ENCODE assay signal across 8 cellular contexts in the genomic region with DNA sequence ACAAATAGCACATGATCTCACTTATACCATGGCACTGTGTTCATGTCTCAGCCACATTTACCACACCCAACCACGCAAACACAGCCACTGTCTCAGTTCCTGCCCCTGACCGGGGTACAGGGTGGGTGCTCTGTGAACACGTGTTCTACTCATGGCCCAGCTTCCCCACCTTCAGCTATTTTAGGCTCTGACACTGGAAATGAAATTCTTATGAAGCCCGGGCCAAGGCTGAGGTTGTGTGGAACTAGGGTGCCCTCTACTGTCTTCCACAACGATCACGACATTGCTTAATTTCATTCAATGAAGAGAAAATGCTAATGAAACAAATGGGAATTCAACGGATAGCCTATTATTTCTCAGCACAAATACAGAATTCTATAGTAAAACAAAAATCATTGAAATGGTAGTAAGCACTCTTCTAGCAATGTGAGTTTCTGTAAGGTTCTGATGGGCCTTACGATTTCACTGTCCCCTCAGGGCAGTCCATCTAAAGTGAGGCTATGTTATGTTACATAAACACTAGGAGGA. TPM values are rescaled to one million over a fixed set of nuclear protein-coding genes. Genes with fewer than 3 reads are reported as not detected.
A peak's percentile ranks its signal among the peaks of the same experiment; 100 is the strongest.
DNase-seq lines count a peak whose midpoint lies in the region; ATAC-seq, FAIRE-seq and TF ChIP-seq lines count a peak whose summit lies in the region.

No MANE protein-coding gene starts in this region.

- WGBS in adrenal gland, 4 donors = 4 to 8% (median 7%) methylated on average over 8 of the region's 8 CpGs
- 13 to 15% methylated on average over 7 to 8 of the region's 8 CpGs for WGBS in transverse colon (ENCODE audit: low coverage in 1 of 2), 2 donors
- WGBS in ovary, 3 donors = 6 to 8% (median 6%) methylated on average over 8 of the region's 8 CpGs

- H3K27me3 ChIP-seq in GM06990 (replicated peaks; ENCODE audit: control insufficient read depth, insufficient read depth, low read length) = no peaks in the 10 kb centered on the region
- H3K27me3 ChIP-seq in adrenal gland = peaks cover 32% of the 10 kb centered on the region
- H3K27me3 ChIP-seq in transverse colon = peaks cover 37% of the 10 kb centered on the region
- H3K27me3 ChIP-seq in ovary = no peaks in the 10 kb centered on the region

- peak; percentile 94 for FAIRE-seq in islet of Langerhans (lab: Jason Lieb, UNC)

- no peaks in the 10 kb centered on the region for H3K36me3 ChIP-seq in GM06990 (ENCODE audit: control insufficient read depth, insufficient read depth, low read length)
- H3K36me3 ChIP-seq in adrenal gland (replicated peaks in 1 of 2) = no peaks in the 10 kb centered on the region
- no peaks in the 10 kb centered on the region for H3K36me3 ChIP-seq in transverse colon
- no peaks in the 10 kb centered on the region for H3K36me3 ChIP-seq in ovary

- no peak overlapping the region for H3K27ac ChIP-seq in adrenal gland
- H3K27ac ChIP-seq in transverse colon = no peak overlapping the region
- H3K27ac ChIP-seq in ovary = no peak overlapping the region

- TF ChIP-seq CTCF in GM06990 (IDR thresholded peaks at IDR 0.05; ENCODE audit: insufficient read depth, low read length, poor library complexity, severe bottlenecking) (peak; percentile 25), adrenal gland (IDR thresholded peaks at IDR 0.05) (peak; percentile 28 to 64 (median 53)), transverse colon (IDR thresholded peaks at IDR 0.05) (peak in 4 of 5 experiments; percentile 14 to 19 (median 17)), ovary (IDR thresholded peaks at IDR 0.05) (no peak)

- H3K4me1 ChIP-seq in adrenal gland (replicated peaks in 1 of 2) (no peaks in the 10 kb centered on the region), transverse colon (no peaks in the 10 kb centered on the region), ovary (ENCODE audit: insufficient read depth) (no peaks in the 10 kb centered on the region)

- no peak for TF ChIP-seq POLR2A in adrenal gland (IDR thresholded peaks at IDR 0.05)
- TF ChIP-seq POLR2A in transverse colon (IDR thresholded peaks at IDR 0.05) = no peak
- no peak for TF ChIP-seq POLR2A in ovary (IDR thresholded peaks at IDR 0.05)

- in situ Hi-C loops in transverse colon (cut with MboI; ENCODE audit: low pct_ligation_motif_present in 1 of 4, low pct_unique_long_range_greater_than_20kb in 1 of 4, low sequenced_read_pairs in 3 of 4) = loop anchor here in 2 of 4 donors (5.0 to 25.0 kb wide), 2 partner anchors 37 to 1352 kb away; no protein-coding TSS in a partner anchor

- TF ChIP-seq EP300 in transverse colon (IDR thresholded peaks at IDR 0.05; ENCODE audit: low read depth) = no peak
- TF ChIP-seq EP300 in ovary (IDR thresholded peaks at IDR 0.05) = no peak

- DNase-seq in GM06990 (ENCODE audit: extremely low read depth, insufficient read length) = no peak
- peak; percentile 20 to 81 (median 50) for DNase-seq in NCI-H1417 (lab: John Stamatoyannopoulos, UW)
- peak in 6 of 7 donors; percentile 18 to 67 (median 42) for DNase-seq in adrenal gland
- DNase-seq in transverse colon = no peak
- DNase-seq in ovary = no peak

- H3K4me3 ChIP-seq in GM06990 (replicated peaks; ENCODE audit: low read depth, low read length) = no peak overlapping the region
- H3K4me3 ChIP-seq in adrenal gland = no peak overlapping the region
- H3K4me3 ChIP-seq in transverse colon = no peak overlapping the region
- no peak overlapping the region for H3K4me3 ChIP-seq in ovary

- H3K9me3 ChIP-seq in adrenal gland (replicated peaks in 1 of 3) = no peaks in the 10 kb centered on the region
- H3K9me3 ChIP-seq in transverse colon = no peaks in the 10 kb centered on the region
- H3K9me3 ChIP-seq in ovary = no peaks in the 10 kb centered on the region

- ATAC-seq in HG03457 (IDR thresholded peaks at IDR 0.05; ENCODE audit: unreplicated experiment) (no peak), HG02588 (IDR thresholded peaks at IDR 0.05; ENCODE audit: unreplicated experiment) (no peak)

- intact Hi-C loops in adrenal gland (cut with DNase I) = loop anchor here in 1 of 2 donors (10.0 kb wide), 1 partner anchor 1360 kb away; no protein-coding TSS in a partner anchor
- intact Hi-C loops in transverse colon (cut with DNase I; ENCODE audit: low total_unique reads) = loop anchor here (10.0 kb wide), 1 partner anchor 60 kb away; no protein-coding TSS in a partner anchor
- intact Hi-C loops in ovary (cut with DNase I) = no loop called here

RNA-seq across cellular contexts. Expression of gene GABRA5, which starts 2.1 kb away (rescaled TPM):
- not detected for total RNA-seq in adrenal gland
- polyA plus RNA-seq in adrenal gland = under 1 TPM in 1 of 3 donors, not detected in 2; 0.11 TPM
- total RNA-seq in transverse colon = not detected
- under 1 TPM in 1 of 7 donors, not detected in 6; 0.33 TPM for total RNA-seq in ovary
- polyA plus RNA-seq in ovary = not detected

Comparison
In these comparisons a context has a peak if more than half of its experiments do, and no peak if none do; other contexts are left out.
1. DNase-seq: peak in NCI-H1417 (3 of 3) and adrenal gland (6 of 7); none in GM06990 (single experiment), transverse colon (single experiment) and ovary (0 of 5).
2. CTCF ChIP-seq: peak in GM06990 (single experiment), adrenal gland (6 of 6) and transverse colon (4 of 5); none in ovary (0 of 3).